In genomic region chr11:92642146-92642919, GRCh38 we compare ENCODE assay signal across 1 cellular context.
TF ChIP-seq lines count a peak whose summit lies in the region.

No MANE protein-coding gene starts in this region.

TF ChIP-seq in WTC11, 78 proteins besides CTCF, POLR2A, EP300 and RAD21 (continued from another document):
- TF ChIP-seq USF2 (CRISPR knock-in tag; IDR thresholded peaks at IDR 0.05) (no peak), CREB1 (CRISPR knock-in tag; IDR thresholded peaks at IDR 0.05) (no peak), STAT6 (CRISPR knock-in tag; conservative IDR thresholded peaks at IDR 0.05; ENCODE audit: low read depth) (no peak), ETV6 (CRISPR knock-in tag; IDR thresholded peaks at IDR 0.05) (no peak), RELA (CRISPR knock-in tag; IDR thresholded peaks at IDR 0.05; ENCODE audit: borderline replicate concordance) (no peak), ZNF425 (CRISPR knock-in tag; conservative IDR thresholded peaks at IDR 0.05) (no peak), IRF1 (CRISPR knock-in tag; IDR thresholded peaks at IDR 0.05) (no peak), MLX (CRISPR knock-in tag; IDR thresholded peaks at IDR 0.05) (no peak), ELF4 (CRISPR knock-in tag; IDR thresholded peaks at IDR 0.05; ENCODE audit: low read depth) (no peak), SP1 (CRISPR knock-in tag; conservative IDR thresholded peaks at IDR 0.05) (no peak), TCF7 (CRISPR knock-in tag; IDR thresholded peaks at IDR 0.05; ENCODE audit: low read depth) (no peak), IRF2 (CRISPR knock-in tag; IDR thresholded peaks at IDR 0.05; ENCODE audit: borderline replicate concordance, low read depth) (no peak)
- TF ChIP-seq, protein P1, sequence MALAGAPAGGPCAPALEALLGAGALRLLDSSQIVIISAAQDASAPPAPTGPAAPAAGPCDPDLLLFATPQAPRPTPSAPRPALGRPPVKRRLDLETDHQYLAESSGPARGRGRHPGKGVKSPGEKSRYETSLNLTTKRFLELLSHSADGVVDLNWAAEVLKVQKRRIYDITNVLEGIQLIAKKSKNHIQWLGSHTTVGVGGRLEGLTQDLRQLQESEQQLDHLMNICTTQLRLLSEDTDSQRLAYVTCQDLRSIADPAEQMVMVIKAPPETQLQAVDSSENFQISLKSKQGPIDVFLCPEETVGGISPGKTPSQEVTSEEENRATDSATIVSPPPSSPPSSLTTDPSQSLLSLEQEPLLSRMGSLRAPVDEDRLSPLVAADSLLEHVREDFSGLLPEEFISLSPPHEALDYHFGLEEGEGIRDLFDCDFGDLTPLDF (CRISPR knock-in tag; IDR thresholded peaks at IDR 0.05), result no peak
- TF ChIP-seq, protein P2, sequence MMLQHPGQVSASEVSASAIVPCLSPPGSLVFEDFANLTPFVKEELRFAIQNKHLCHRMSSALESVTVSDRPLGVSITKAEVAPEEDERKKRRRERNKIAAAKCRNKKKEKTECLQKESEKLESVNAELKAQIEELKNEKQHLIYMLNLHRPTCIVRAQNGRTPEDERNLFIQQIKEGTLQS (CRISPR knock-in tag; conservative IDR thresholded peaks at IDR 0.05), result no peak
- TF ChIP-seq, protein P3, sequence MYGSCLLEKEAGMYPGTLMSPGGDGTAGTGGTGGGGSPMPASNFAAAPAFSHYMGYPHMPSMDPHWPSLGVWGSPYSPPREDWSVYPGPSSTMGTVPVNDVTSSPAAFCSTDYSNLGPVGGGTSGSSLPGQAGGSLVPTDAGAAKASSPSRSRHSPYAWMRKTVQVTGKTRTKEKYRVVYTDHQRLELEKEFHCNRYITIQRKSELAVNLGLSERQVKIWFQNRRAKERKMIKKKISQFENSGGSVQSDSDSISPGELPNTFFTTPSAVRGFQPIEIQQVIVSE (CRISPR knock-in tag; IDR thresholded peaks at IDR 0.05; ENCODE audit: borderline replicate concordance), result no peak
- TF ChIP-seq, protein P4, sequence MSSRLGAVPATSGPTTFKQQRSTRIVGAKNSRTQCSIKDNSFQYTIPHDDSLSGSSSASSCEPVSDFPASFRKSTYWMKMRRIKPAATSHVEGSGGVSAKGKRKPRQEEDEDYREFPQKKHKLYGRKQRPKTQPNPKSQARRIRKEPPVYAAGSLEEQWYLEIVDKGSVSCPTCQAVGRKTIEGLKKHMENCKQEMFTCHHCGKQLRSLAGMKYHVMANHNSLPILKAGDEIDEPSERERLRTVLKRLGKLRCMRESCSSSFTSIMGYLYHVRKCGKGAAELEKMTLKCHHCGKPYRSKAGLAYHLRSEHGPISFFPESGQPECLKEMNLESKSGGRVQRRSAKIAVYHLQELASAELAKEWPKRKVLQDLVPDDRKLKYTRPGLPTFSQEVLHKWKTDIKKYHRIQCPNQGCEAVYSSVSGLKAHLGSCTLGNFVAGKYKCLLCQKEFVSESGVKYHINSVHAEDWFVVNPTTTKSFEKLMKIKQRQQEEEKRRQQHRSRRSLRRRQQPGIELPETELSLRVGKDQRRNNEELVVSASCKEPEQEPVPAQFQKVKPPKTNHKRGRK (CRISPR knock-in tag; IDR thresholded peaks at IDR 0.05; ENCODE audit: borderline replicate concordance), result no peak
